In the genomic region with DNA sequence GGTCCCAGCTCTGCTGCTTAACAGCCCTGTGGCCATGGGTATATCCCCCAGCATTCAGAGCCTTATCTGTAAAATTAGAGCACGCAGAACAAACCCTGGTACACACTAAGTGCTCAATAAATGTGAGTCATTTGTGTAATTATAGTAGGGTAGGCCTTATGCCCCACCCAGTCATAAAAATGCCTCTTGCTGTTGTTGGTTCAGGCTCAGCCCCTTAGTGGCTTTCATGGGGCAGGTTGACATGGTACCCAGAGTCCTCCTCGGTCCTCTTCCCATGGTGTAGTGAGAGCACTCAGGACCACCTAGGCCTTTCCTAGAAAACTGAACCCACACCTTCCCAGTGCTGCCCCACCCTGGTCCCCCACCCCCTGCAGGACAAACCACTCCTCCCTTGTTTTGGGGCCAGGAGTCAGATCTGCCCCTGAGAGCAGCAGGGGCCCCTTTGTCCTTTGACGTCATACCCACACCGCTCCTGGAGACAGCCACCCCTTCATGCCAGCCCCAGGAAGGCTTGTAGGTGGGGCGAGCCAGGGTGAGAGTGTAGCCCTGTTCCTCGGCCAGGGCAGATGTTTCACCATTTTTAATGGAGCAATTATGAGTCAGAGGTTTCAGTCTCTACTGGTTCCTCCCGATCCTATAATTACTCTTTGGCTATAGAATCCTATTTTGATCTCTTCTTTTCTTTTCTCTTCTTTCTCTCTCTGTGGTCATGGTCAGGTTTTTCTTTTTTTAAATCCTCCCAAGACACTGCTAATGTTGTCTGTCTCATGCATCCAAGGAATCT, we compare ENCODE assay signal across 8 cellular contexts. TPM values are rescaled to one million over a fixed set of nuclear protein-coding genes. Genes with fewer than 3 reads are reported as not detected.
A peak's percentile ranks its signal among the peaks of the same experiment; 100 is the strongest.
DNase-seq lines count a peak whose midpoint lies in the region; ATAC-seq and TF ChIP-seq lines count a peak whose summit lies in the region.

No MANE protein-coding gene starts in this region.

- H3K36me3 ChIP-seq in left ventricle myocardium inferior = no peaks in the 10 kb centered on the region

- no peak for TF ChIP-seq CTCF in left ventricle myocardium inferior (IDR thresholded peaks at IDR 0.05; ENCODE audit: borderline replicate concordance)

- H3K27me3 ChIP-seq in left ventricle myocardium inferior (ENCODE audit: low read depth) = no peaks in the 10 kb centered on the region

- no peaks in the 10 kb centered on the region for H3K9me3 ChIP-seq in left ventricle myocardium inferior (replicated peaks)

- H3K4me3 ChIP-seq in left ventricle myocardium inferior (no peak overlapping the region), skin epidermis (no peak overlapping the region)

- H3K9me3 Mint-ChIP-seq in activated T-helper 1 cell treated with anti-CD3 and anti-CD28 coated beads, Interleukin-12 subunit alpha, Interleukin-12 subunit beta, Interleukin-2, Interleukin-4 antibody, amounts not matched to agents 30 ng/mL and 10 ng/mL and 1 ng/mL, durations not matched to agents 14 hours and 24 hours and 36 hours = peaks cover 4% of the 10 kb centered on the region

- peak overlapping the region; percentile 20 for H3K4me3 Mint-ChIP-seq in activated T-helper 1 cell treated with anti-CD3 and anti-CD28 coated beads, Interleukin-12 subunit alpha, Interleukin-12 subunit beta, Interleukin-2, Interleukin-4 antibody, amounts not matched to agents 30 ng/mL and 10 ng/mL and 1 ng/mL, durations not matched to agents 14 hours and 24 hours and 36 hours

- peaks cover 92% of the 10 kb centered on the region for H3K4me1 Mint-ChIP-seq in activated T-helper 1 cell treated with anti-CD3 and anti-CD28 coated beads, Interleukin-12 subunit alpha, Interleukin-12 subunit beta, Interleukin-2, Interleukin-4 antibody, amounts not matched to agents 30 ng/mL and 10 ng/mL and 1 ng/mL, durations not matched to agents 14 hours and 24 hours and 36 hours (ENCODE audit: low read depth)

- H3K27ac ChIP-seq in left ventricle myocardium inferior (replicated peaks) (peak overlapping the region; percentile 91), skin epidermis (peak overlapping the region; percentile 45 to 98 (median 92))

- H3K36me3 Mint-ChIP-seq in activated T-helper 1 cell treated with anti-CD3 and anti-CD28 coated beads, Interleukin-12 subunit alpha, Interleukin-12 subunit beta, Interleukin-2, Interleukin-4 antibody, amounts not matched to agents 30 ng/mL and 10 ng/mL and 1 ng/mL, durations not matched to agents 14 hours and 24 hours and 36 hours (ENCODE audit: low read depth) = peaks cover 19% of the 10 kb centered on the region

- no peaks in the 10 kb centered on the region for H3K27me3 Mint-ChIP-seq in activated T-helper 1 cell treated with anti-CD3 and anti-CD28 coated beads, Interleukin-12 subunit alpha, Interleukin-12 subunit beta, Interleukin-2, Interleukin-4 antibody, amounts not matched to agents 30 ng/mL and 10 ng/mL and 1 ng/mL, durations not matched to agents 14 hours and 24 hours and 36 hours (ENCODE audit: insufficient read depth)

- H3K27ac Mint-ChIP-seq in activated T-helper 1 cell treated with anti-CD3 and anti-CD28 coated beads, Interleukin-12 subunit alpha, Interleukin-12 subunit beta, Interleukin-2, Interleukin-4 antibody, amounts not matched to agents 30 ng/mL and 10 ng/mL and 1 ng/mL, durations not matched to agents 14 hours and 24 hours and 36 hours = peak overlapping the region; percentile 40

- intact Hi-C loops in activated T-helper 1 cell treated with anti-CD3 and anti-CD28 coated beads, Interleukin-12 subunit alpha, Interleukin-12 subunit beta, Interleukin-2, Interleukin-4 antibody, amounts not matched to agents 30 ng/mL and 10 ng/mL and 1 ng/mL, durations not matched to agents 14 hours and 24 hours and 36 hours (cut with micrococcal nuclease) = loop anchor here (5.0 kb wide), 1 partner anchor 37 kb away; the partner anchor contains the start of gene ACTN4
- intact Hi-C loops in left ventricle myocardium inferior (cut with micrococcal nuclease) = no loop called here

- ATAC-seq in HG03342 (IDR thresholded peaks at IDR 0.05; ENCODE audit: unreplicated experiment) = no peak

- peaks cover 100% of the 10 kb centered on the region for H3K4me1 ChIP-seq in left ventricle myocardium inferior

- DNase-seq in NCI-H2029 (lab: John Stamatoyannopoulos, UW) (peak; percentile 31), NCI-H2029 treated with DMSO at 0.1 percent for 48 hours (lab: John Stamatoyannopoulos, UW) (no peak), NCI-H2227 treated with DMSO at 0.1 percent for 48 hours (lab: John Stamatoyannopoulos, UW) (peak; percentile 98), left ventricle myocardium inferior (peak; percentile 52), SK-N-DZ (ENCODE audit: low spot score) (no peak)
- no peak for DNase-seq in activated T-helper 1 cell treated with anti-CD3 and anti-CD28 coated beads, Interleukin-12 subunit alpha, Interleukin-12 subunit beta, Interleukin-2, Interleukin-4 antibody, amounts not matched to agents 30 ng/mL and 10 ng/mL and 1 ng/mL, durations not matched to agents 14 hours and 24 hours and 36 hours (ENCODE audit: low spot score)

RNA-seq across cellular contexts. Expression of gene ACTN4, which starts 36.8 kb away (rescaled TPM):
- 281 and 287 TPM in 2 replicates for total RNA-seq in activated T-helper 1 cell treated with anti-CD3 and anti-CD28 coated beads, Interleukin-12 subunit alpha, Interleukin-12 subunit beta, Interleukin-2, Interleukin-4 antibody, amounts not matched to agents 30 ng/mL and 10 ng/mL and 1 ng/mL, durations not matched to agents 14 hours and 24 hours and 36 hours
- total RNA-seq in left ventricle myocardium inferior = 111 TPM
- polyA plus RNA-seq in SK-N-DZ (2014; cell fraction: cytosol; rRNA removed) = 85.3 and 95.3 TPM in 2 replicates
- 124 and 196 TPM in 2 replicates for polyA plus RNA-seq in SK-N-DZ (2014; cell fraction: nucleus; rRNA removed)

Comparison
In these comparisons a context has a peak if more than half of its experiments do, and no peak if none do; other contexts are left out.
1. DNase-seq: peak in NCI-H2029 (single experiment), NCI-H2227 treated with DMSO at 0.1 percent for 48 hours (single experiment) and left ventricle myocardium inferior (single experiment); none in NCI-H2029 treated with DMSO at 0.1 percent for 48 hours (single experiment), activated T-helper 1 cell treated with anti-CD3 and anti-CD28 coated beads, Interleukin-12 subunit alpha, Interleukin-12 subunit beta, Interleukin-2, Interleukin-4 antibody, amounts not matched to agents 30 ng/mL and 10 ng/mL and 1 ng/mL, durations not matched to agents 14 hours and 24 hours and 36 hours (single experiment) and SK-N-DZ (single experiment).